ENCODE assay signal across 8 cellular contexts in genomic region chr2:206642075-206643025, GRCh38. TPM values are rescaled to one million over a fixed set of nuclear protein-coding genes. Genes with fewer than 3 reads are reported as not detected.
DNase-seq lines count a peak whose midpoint lies in the region; ATAC-seq and TF ChIP-seq lines count a peak whose summit lies in the region.
"Had no signal": no experiment of that assay in that cellular context is flagged by ENCODE, and none has a peak within 500 bp of the region (broad histone marks: within the 10 kb centered on the region; RNA-seq: fewer than 3 reads in every experiment).

Gene FAM237A (plus strand): TSS chr2:206642487. CDS start chr2:206644237, 1,750 bp downstream.

- intact Hi-C loops in left lung (cut with DNase I) = no loop called here

- H3K79me2 ChIP-seq in MM.1S (ENCODE audit: low read length) = no peaks in the 10 kb centered on the region

- H2AFZ ChIP-seq in MM.1S (ENCODE audit: low read length) = no peak within 1 kb of the TSS

- TF ChIP-seq CTCF in GM10248 (IDR thresholded peaks at IDR 0.05; ENCODE audit: control extremely low read depth, extremely low read depth, low read depth, missing control alignments) (no peak), MM.1S (IDR thresholded peaks at IDR 0.05; ENCODE audit: low read length) (no peak), cardiac fibroblast (IDR thresholded peaks at IDR 0.05; ENCODE audit: low read depth, low read length) (no peak), left lung (IDR thresholded peaks at IDR 0.05) (no peak), suprapubic skin (IDR thresholded peaks at IDR 0.05) (no peak)

- H3K27ac ChIP-seq in MM.1S (ENCODE audit: low read length) = no peak within 1 kb of the TSS
- H3K27ac ChIP-seq in left lung = no peak within 1 kb of the TSS
- no peak within 1 kb of the TSS for H3K27ac ChIP-seq in suprapubic skin

- CTCF ChIA-PET in GM10248 (lab: Yijun Ruan, JAX) = interaction anchor here (1.2 kb wide), 1 partner anchor 123 kb away, joined by 3 read pairs; no protein-coding TSS in a partner anchor

- TF ChIP-seq POLR2A in suprapubic skin (IDR thresholded peaks at IDR 0.05) = no peak

- H3K9ac ChIP-seq in MM.1S (ENCODE audit: low read length) = no peak within 1 kb of the TSS

- H3K27me3 ChIP-seq in MM.1S (replicated peaks; ENCODE audit: insufficient read depth, low read length) = no peaks in the 10 kb centered on the region
- peaks cover 17 to 42% of the 10 kb centered on the region in 2 donors for H3K27me3 ChIP-seq in left lung
- H3K27me3 ChIP-seq in suprapubic skin = peaks cover 24% of the 10 kb centered on the region

- POLR2A ChIA-PET in GM10248 (lab: Yijun Ruan, JAX) = no interaction called here

- H3K9me3 ChIP-seq in MM.1S (replicated peaks; ENCODE audit: insufficient read depth, low read length) (no peaks in the 10 kb centered on the region), left lung (no peaks in the 10 kb centered on the region), suprapubic skin (no peaks in the 10 kb centered on the region)

- 5% methylated on average over 24 of the region's 56 CpGs for WGBS in suprapubic skin

- no peak within 1 kb of the TSS for H3K4me3 ChIP-seq in MM.1S (ENCODE audit: low read length)
- H3K4me3 ChIP-seq in cardiac fibroblast (replicated peaks in 1 of 2; ENCODE audit: low read depth in 2 of 2, low read length in 2 of 2) = no peak within 1 kb of the TSS
- H3K4me3 ChIP-seq in left lung = no peak within 1 kb of the TSS
- no peak within 1 kb of the TSS for H3K4me3 ChIP-seq in suprapubic skin

- H3K36me3 ChIP-seq in MM.1S (replicated peaks; ENCODE audit: insufficient read depth, low read length) (no peaks in the 10 kb centered on the region), left lung (no peaks in the 10 kb centered on the region), suprapubic skin (no peaks in the 10 kb centered on the region)

- H3K9me2 ChIP-seq in MM.1S (replicated peaks; ENCODE audit: insufficient read depth, low read length) = no peaks in the 10 kb centered on the region

- ATAC-seq in left lung = peak; percentile 79
- ATAC-seq in GM18870 (IDR thresholded peaks at IDR 0.05; ENCODE audit: unreplicated experiment) = no peak
- ATAC-seq: naive thymus-derived CD4-positive, alpha-beta T cell had no signal

- DNase-seq in GM10248 (ENCODE audit: extremely low spot score) (peak; percentile 49), MM.1S (peak; percentile 25), cardiac fibroblast (ENCODE audit: low read depth in 2 of 2) (peak; percentile 74), left lung (peak in 1 of 2 donors; percentile 59), NCI-H2107 treated with DMSO at 0.1 percent for 48 hours (lab: John Stamatoyannopoulos, UW; ENCODE audit: unreplicated experiment) (no peak), suprapubic skin (ENCODE audit: low spot score in 2 of 2) (no peak)

- TF ChIP-seq EP300 in suprapubic skin (IDR thresholded peaks at IDR 0.05) = no peak

- no peaks in the 10 kb centered on the region for H3F3A ChIP-seq in MM.1S (ENCODE audit: insufficient read depth, low read length)

- no peaks in the 10 kb centered on the region for H4K20me1 ChIP-seq in MM.1S (ENCODE audit: insufficient read depth, low read length)

- H3K4me2 ChIP-seq in MM.1S (ENCODE audit: low read depth, low read length) = no peak within 1 kb of the TSS

- H3K4me1 ChIP-seq in MM.1S (ENCODE audit: low read length) (no peaks in the 10 kb centered on the region), left lung (no peaks in the 10 kb centered on the region), suprapubic skin (peaks cover 5% of the 10 kb centered on the region)

RNA-seq across cellular contexts. Expression of gene FAM237A, which starts in this region (rescaled TPM):
- total RNA-seq in left lung (not detected), suprapubic skin (not detected)
- total RNA-seq: naive thymus-derived CD4-positive, alpha-beta T cell had no signal

Comparison
In these comparisons a context has a peak if more than half of its experiments do, and no peak if none do; other contexts are left out.
1. Peak in ATAC-seq in left lung; RNA of the gene not detected or under 1 TPM.
2. DNase-seq: peak in GM10248 (single experiment), MM.1S (single experiment) and cardiac fibroblast (2 of 2); none in NCI-H2107 treated with DMSO at 0.1 percent for 48 hours (single experiment) and suprapubic skin (0 of 2).